In genomic region chr22:35684270-35684700, GRCh38 we compare ENCODE assay signal across 10 cellular contexts. TPM values are rescaled to one million over a fixed set of nuclear protein-coding genes. Genes with fewer than 3 reads are reported as not detected.
DNase-seq lines count a peak whose midpoint lies in the region; ATAC-seq and TF ChIP-seq lines count a peak whose summit lies in the region.
"Had no signal": no experiment of that assay in that cellular context is flagged by ENCODE, and none has a peak within 500 bp of the region (broad histone marks: within the 10 kb centered on the region; RNA-seq: fewer than 3 reads in every experiment).

No MANE protein-coding gene starts in this region.

- no peaks in the 10 kb centered on the region for H3K79me2 ChIP-seq in hepatocyte

- no peaks in the 10 kb centered on the region for H4K20me1 ChIP-seq in hepatocyte (ENCODE audit: insufficient read depth, poor library complexity, severe bottlenecking)

- WGBS in hepatocyte (ENCODE audit: low lambda C conversion rate, missing lambda C conversion rate): 61% methylated on average over 3 of the region's 3 CpGs

- H3K9me3 ChIP-seq in hepatocyte (ENCODE audit: low read depth): no peaks in the 10 kb centered on the region

- H2AFZ ChIP-seq in hepatocyte: no peak overlapping the region

- ATAC-seq in HG02870 (IDR thresholded peaks at IDR 0.05; ENCODE audit: unreplicated experiment): no peak
- ATAC-seq in activated CD4-positive, CD25-positive, alpha-beta regulatory T cell treated with anti-CD3 and anti-CD28 coated beads, Interleukin-2, amount 50 U/mL, for 24 hours: no peak
- no peak for ATAC-seq in GM18511 (IDR thresholded peaks at IDR 0.05; ENCODE audit: unreplicated experiment)

- no peaks in the 10 kb centered on the region for H3K27me3 ChIP-seq in hepatocyte

- no peaks in the 10 kb centered on the region for H3K9me2 ChIP-seq in hepatocyte (replicated peaks; ENCODE audit: insufficient read depth)

- H3K4me2 ChIP-seq in hepatocyte: no peak overlapping the region

- no peak overlapping the region for H3K27ac ChIP-seq in hepatocyte

- H3K4me1 ChIP-seq in hepatocyte (ENCODE audit: insufficient read depth): no peaks in the 10 kb centered on the region

- H3K36me3 ChIP-seq in hepatocyte (replicated peaks; ENCODE audit: insufficient read depth, low read depth): no peaks in the 10 kb centered on the region

- H3K4me3 ChIP-seq in hepatocyte: no peak overlapping the region

- TF ChIP-seq CTCF in hepatocyte (IDR thresholded peaks at IDR 0.05; ENCODE audit: poor library complexity): no peak

- peak; percentile 29 for DNase-seq in AG08396 (ENCODE audit: low spot score)
- DNase-seq in HT1080 (ENCODE audit: low read depth): peak; percentile 29
- DNase-seq in amniotic epithelial cell (ENCODE audit: low read depth): peak; percentile 75
- DNase-seq in hepatocyte (ENCODE audit: low spot score): peak; percentile 18
- no peak for DNase-seq in stimulated activated naive CD4-positive, alpha-beta T cell treated with Interleukin-2 at 50 U/mL for 16 hours (lab: John Stamatoyannopoulos, UW)
- DNase-seq: amniotic stem cell; stimulated activated CD4-positive, alpha-beta T cell treated with anti-CD3 and anti-CD28 coated beads, Interleukin-1b, Interleukin-23, amount 100 ng/mL, for 48 hours had no signal

RNA-seq across cellular contexts. Expression of gene APOL5, which starts 33.4 kb away (rescaled TPM):
- not detected in 2 replicates for total RNA-seq in HT1080 (2014; rRNA removed; shearing (Covaris generic))
- polyA plus RNA-seq in HT1080 (2015; cell fraction: cytosol; rRNA removed): not detected in 2 replicates
- not detected in 2 replicates for polyA plus RNA-seq in HT1080 (2015; cell fraction: nucleus; rRNA removed)
- not detected in 2 replicates for total RNA-seq in hepatocyte
- not detected in 2 replicates for polyA plus RNA-seq in hepatocyte

RNA-seq across cellular contexts. Expression of gene APOL6, which starts 36.0 kb away (rescaled TPM):
- total RNA-seq in HT1080 (2014; rRNA removed; shearing (Covaris generic)): 4.3 and 4.6 TPM in 2 replicates
- polyA plus RNA-seq in HT1080 (2015; cell fraction: cytosol; rRNA removed): 2.7 and 3.6 TPM in 2 replicates
- 6.6 and 6.9 TPM in 2 replicates for polyA plus RNA-seq in HT1080 (2015; cell fraction: nucleus; rRNA removed)
- total RNA-seq in hepatocyte: 19.6 and 21.0 TPM in 2 replicates
- 2.7 and 3.1 TPM in 2 replicates for polyA plus RNA-seq in hepatocyte
